Comparison of ENCODE assay signal across 16 cellular contexts in the genomic region with DNA sequence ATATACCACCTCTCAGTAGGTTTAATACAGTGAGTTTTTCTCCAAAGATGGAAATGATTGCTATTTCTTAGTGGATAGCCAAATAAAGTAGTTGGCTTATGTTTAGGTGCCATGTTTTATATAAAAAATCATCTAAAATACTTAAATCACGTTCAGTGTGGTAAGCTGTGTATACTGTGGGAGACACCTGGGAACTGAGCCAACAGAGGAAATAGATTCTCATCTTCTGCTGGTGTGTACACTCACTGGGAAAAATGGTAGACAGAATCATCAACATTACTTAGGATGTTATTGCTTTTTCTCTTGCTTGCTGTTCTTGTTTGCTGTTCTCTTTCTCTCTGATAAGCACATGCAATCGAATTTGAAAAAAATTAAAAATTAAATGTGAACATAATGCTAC.
A peak's percentile ranks its signal among the peaks of the same experiment; 100 is the strongest.
DNase-seq lines count a peak whose midpoint lies in the region; ATAC-seq and TF ChIP-seq lines count a peak whose summit lies in the region.
"Had no signal": no experiment of that assay in that cellular context is flagged by ENCODE, and none has a peak within 500 bp of the region (broad histone marks: within the 10 kb centered on the region; RNA-seq: fewer than 3 reads in every experiment).

No MANE protein-coding gene starts in this region.

- H3K9me3 Mint-ChIP-seq in activated CD8-positive, alpha-beta T cell treated with anti-CD3 and anti-CD28 coated beads for 36 hours = no peaks in the 10 kb centered on the region

- H3K27me3 ChIP-seq in lung (ENCODE audit: control insufficient read depth, insufficient read depth) = no peaks in the 10 kb centered on the region

- peaks cover 3% of the 10 kb centered on the region for H3K4me1 Mint-ChIP-seq in activated CD8-positive, alpha-beta T cell treated with anti-CD3 and anti-CD28 coated beads for 36 hours (ENCODE audit: low read depth)

- no peak for TF ChIP-seq CTCF in lung (IDR thresholded peaks at IDR 0.05; ENCODE audit: control extremely low read depth, extremely low read depth)
- TF ChIP-seq CTCF in activated CD8-positive, alpha-beta T cell treated with anti-CD3 and anti-CD28 coated beads for 36 hours (IDR thresholded peaks at IDR 0.05) = no peak

- DNase-seq in DMS 273 (lab: John Stamatoyannopoulos, UW; ENCODE audit: unreplicated experiment) = peak; percentile 28
- no peak for DNase-seq in DMS 273 treated with DMSO at 0.1 percent for 48 hours (lab: John Stamatoyannopoulos, UW)
- peak; percentile 60 for DNase-seq in NCI-H2029 (lab: John Stamatoyannopoulos, UW)
- DNase-seq in SW480 (ENCODE audit: low spot score) = peak; percentile 10
- no peak for DNase-seq in lung (ENCODE audit: low spot score)
- DNase-seq in AG08396 (ENCODE audit: low spot score) = no peak
- no peak for DNase-seq in activated CD8-positive, alpha-beta T cell treated with anti-CD3 and anti-CD28 coated beads for 36 hours
- DNase-seq in NCI-H526 treated with DMSO at 0.1 percent for 48 hours (lab: John Stamatoyannopoulos, UW) = no peak
- DNase-seq: activated naive CD4-positive, alpha-beta T cell treated with anti-CD3 and anti-CD28 coated beads, Interleukin-2, amount 50 U/mL, for 16 hours; Caco-2; NCI-H446 treated with DMSO at 0.1 percent for 48 hours; Right ventricle myocardium superior had no signal

- no peak overlapping the region for H3K27ac Mint-ChIP-seq in activated CD8-positive, alpha-beta T cell treated with anti-CD3 and anti-CD28 coated beads for 36 hours

- H3K4me1 ChIP-seq in lung (ENCODE audit: control insufficient read depth in 2 of 2, insufficient read depth in 2 of 2, low read length in 2 of 2) = no peaks in the 10 kb centered on the region
- H3K4me1 ChIP-seq: Caco-2, suprapubic skin had no signal

- no peaks in the 10 kb centered on the region for H3K36me3 ChIP-seq in lung (ENCODE audit: control insufficient read depth in 2 of 2, insufficient read depth in 2 of 2, low read length in 2 of 2)
- H3K36me3 ChIP-seq: suprapubic skin had no signal

- H3K4me3 Mint-ChIP-seq in activated CD8-positive, alpha-beta T cell treated with anti-CD3 and anti-CD28 coated beads for 36 hours = no peak overlapping the region

- H3K4me3 ChIP-seq in lung = no peak overlapping the region
- H3K4me3 ChIP-seq: skin epidermis, suprapubic skin had no signal

- no peaks in the 10 kb centered on the region for H3K36me3 Mint-ChIP-seq in activated CD8-positive, alpha-beta T cell treated with anti-CD3 and anti-CD28 coated beads for 36 hours (ENCODE audit: low read depth)

- peak; percentile 15 for ATAC-seq in lung (ENCODE audit: insufficient read depth, low FRiP score)
- no peak for ATAC-seq in activated CD8-positive, alpha-beta T cell treated with anti-CD3 and anti-CD28 coated beads for 36 hours

- 26 to 36% methylated on average over 2 of the region's 2 CpGs for WGBS in lung, 2 donors

- POLR2A ChIA-PET in activated CD8-positive, alpha-beta T cell treated with anti-CD3 and anti-CD28 coated beads for 36 hours (lab: Charles Lee) = no interaction called here

- H3K9me3 ChIP-seq in lung (ENCODE audit: control insufficient read depth in 2 of 2, insufficient read depth in 1 of 2, low read length in 1 of 2) = no peaks in the 10 kb centered on the region
- H3K9me3 ChIP-seq: Caco-2, suprapubic skin had no signal

- CTCF ChIA-PET in activated CD8-positive, alpha-beta T cell treated with anti-CD3 and anti-CD28 coated beads for 36 hours (lab: Charles Lee) = no interaction called here

- H3K27me3 Mint-ChIP-seq in activated CD8-positive, alpha-beta T cell treated with anti-CD3 and anti-CD28 coated beads for 36 hours = peaks cover 8% of the 10 kb centered on the region

- intact Hi-C loops in activated CD8-positive, alpha-beta T cell treated with anti-CD3 and anti-CD28 coated beads for 36 hours (cut with micrococcal nuclease) = loop anchor here (10.0 kb wide), 1 partner anchor 455 kb away; no protein-coding TSS in a partner anchor

- no peak overlapping the region for H3K27ac ChIP-seq in lung (ENCODE audit: low read depth in 1 of 2, low read length in 1 of 2)
- H3K27ac ChIP-seq: 22Rv1, skin epidermis, suprapubic skin, VCaP had no signal

Comparison
In these comparisons a context has a peak if more than half of its experiments do, and no peak if none do; other contexts are left out.
1. DNase-seq: peak in DMS 273 (single experiment), NCI-H2029 (single experiment) and SW480 (single experiment); none in DMS 273 treated with DMSO at 0.1 percent for 48 hours (single experiment), lung (single experiment), AG08396 (single experiment), activated CD8-positive, alpha-beta T cell treated with anti-CD3 and anti-CD28 coated beads for 36 hours (single experiment) and NCI-H526 treated with DMSO at 0.1 percent for 48 hours (single experiment).